8 cellular contexts compared by ENCODE assay signal in the genomic region with DNA sequence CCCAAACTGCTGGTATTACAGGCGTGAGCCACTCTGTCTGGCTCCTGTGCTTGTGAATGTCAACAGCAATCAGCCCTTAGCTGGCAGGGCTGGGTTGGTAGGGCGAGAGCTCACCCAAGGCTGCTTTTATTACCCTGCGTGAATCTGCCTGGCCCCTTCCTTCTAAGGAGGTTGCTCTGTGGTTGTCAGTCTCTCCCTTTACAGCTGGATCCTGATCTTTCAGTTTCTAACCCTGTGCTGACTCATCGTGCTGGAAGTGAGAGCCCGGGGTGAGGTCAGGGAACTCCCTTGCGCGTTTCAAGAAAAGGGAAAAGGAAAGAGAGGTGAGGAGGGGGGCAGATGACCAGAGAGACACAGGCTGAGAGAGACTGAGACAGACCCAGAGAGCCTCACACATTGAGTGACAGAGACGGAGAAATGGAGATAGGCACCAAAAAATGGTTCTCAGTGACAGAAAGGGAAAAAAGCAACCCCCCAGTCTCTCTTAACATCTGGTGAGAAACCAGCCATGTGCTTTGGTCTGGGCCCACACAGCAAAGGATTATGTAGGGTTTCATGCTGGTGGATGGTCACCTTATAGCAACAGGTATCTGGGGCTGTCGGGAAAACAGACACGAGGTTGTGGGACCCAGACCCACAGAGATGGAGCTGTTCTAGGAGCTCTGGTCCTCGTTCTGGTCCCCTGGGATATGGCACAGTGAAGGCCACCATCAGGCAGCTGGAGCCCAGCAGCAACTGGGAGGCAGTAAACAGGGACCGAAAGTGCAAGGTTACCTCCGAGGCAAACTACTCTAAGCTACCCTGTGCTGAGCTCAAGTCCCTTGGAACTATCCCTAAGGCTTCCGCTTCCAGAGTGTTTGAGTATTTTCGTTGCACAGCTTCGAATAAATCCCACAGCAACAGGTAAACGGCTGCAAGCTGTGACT. TPM values are rescaled to one million over a fixed set of nuclear protein-coding genes. Genes with fewer than 3 reads are reported as not detected.
A peak's percentile ranks its signal among the peaks of the same experiment; 100 is the strongest.
DNase-seq lines count a peak whose midpoint lies in the region; ATAC-seq and TF ChIP-seq lines count a peak whose summit lies in the region.

No MANE protein-coding gene starts in this region.

- no peak for TF ChIP-seq EP300 in sigmoid colon (IDR thresholded peaks at IDR 0.05)

- H3K27ac ChIP-seq in sigmoid colon = peak overlapping the region; percentile 63 to 88 (median 82)

- peak; percentile 58 for DNase-seq in GM13977 (ENCODE audit: low spot score)
- DNase-seq in HS-5 (ENCODE audit: low read depth) = peak; percentile 74
- peak; percentile 26 to 37 for DNase-seq in activated CD4-positive, alpha-beta T cell treated with anti-CD3 and anti-CD28 coated beads, Interleukin-2, amount 50 U/mL, for 48 hours
- DNase-seq in Right ventricle myocardium superior = peak; percentile 63
- peak; percentile 87 for DNase-seq in sigmoid colon
- DNase-seq in HuH-7.5 (ENCODE audit: low spot score) = no peak
- no peak for DNase-seq in NCI-H2171 (lab: John Stamatoyannopoulos, UW)

- H3K27me3 ChIP-seq in sigmoid colon = no peaks in the 10 kb centered on the region

- intact Hi-C loops in Right ventricle myocardium superior (cut with DNase I) (no loop called here), sigmoid colon (cut with DNase I) (loop anchor here (10.0 kb wide), 1 partner anchor 185 kb away; the partner anchor contains the start of gene MTFP1)

- ATAC-seq in Right ventricle myocardium superior (ENCODE audit: poor library complexity) = peak; percentile 44
- no peak for ATAC-seq in HG03460 (IDR thresholded peaks at IDR 0.05; ENCODE audit: unreplicated experiment)

- peaks cover 0 to 50% (median 41%) of the 10 kb centered on the region in 4 donors for H3K4me1 ChIP-seq in sigmoid colon

- 45 to 49% methylated on average over 17 of the region's 17 CpGs for WGBS in sigmoid colon, 2 donors

- H3K9me3 ChIP-seq in sigmoid colon = no peaks in the 10 kb centered on the region

- TF ChIP-seq POLR2A in sigmoid colon (IDR thresholded peaks at IDR 0.05) = peak in 1 of 2 donors; percentile 15

- in situ Hi-C loops in GM13977 (cut with MboI; ENCODE audit: low pct_unique_long_range_greater_than_20kb, low sequenced_read_pairs, unreplicated experiment) = no loop called here

- TF ChIP-seq CTCF in GM13977 (IDR thresholded peaks at IDR 0.05; ENCODE audit: extremely low read depth, insufficient read depth, missing control alignments) (no peak), sigmoid colon (IDR thresholded peaks at IDR 0.05) (no peak)

- H3K4me3 ChIP-seq in sigmoid colon = peak overlapping the region in 1 of 4 donors; percentile 67

- peaks cover 0 to 34% (median 8%) of the 10 kb centered on the region in 4 donors for H3K36me3 ChIP-seq in sigmoid colon

RNA-seq across cellular contexts. Expression of gene TCN2, which starts 2.5 kb away (rescaled TPM):
- total RNA-seq in Right ventricle myocardium superior (13.4 TPM), sigmoid colon (10 to 100 TPM; 23.5 to 45.7 (median 25.5) TPM)
- 10 to 100 TPM in 2 of 3 donors, 1 to 10 TPM in 1; 8.4 to 28.7 (median 17.1) TPM for polyA plus RNA-seq in sigmoid colon

RNA-seq across cellular contexts. Expression of gene PES1, which starts 17.8 kb away (rescaled TPM):
- total RNA-seq in Right ventricle myocardium superior = 19.3 TPM
- 10 to 100 TPM; 33.2 to 48.1 (median 43.1) TPM for total RNA-seq in sigmoid colon
- 10 to 100 TPM; 25.0 to 64.8 (median 33.0) TPM for polyA plus RNA-seq in sigmoid colon

RNA-seq across cellular contexts. Expression of gene SLC35E4, which starts 26.1 kb away (rescaled TPM):
- 4.1 TPM for total RNA-seq in Right ventricle myocardium superior
- 1 to 10 TPM; 5.0 to 7.7 (median 6.4) TPM for total RNA-seq in sigmoid colon
- 1 to 10 TPM; 1.2 to 4.0 (median 2.1) TPM for polyA plus RNA-seq in sigmoid colon

RNA-seq across cellular contexts. Expression of gene GAL3ST1, which starts 35.1 kb away (rescaled TPM):
- total RNA-seq in Right ventricle myocardium superior (0.27 TPM), sigmoid colon (1 to 10 TPM in 2 of 4 donors, under 1 TPM in 2; 0.68 to 2.8 (median 1.5) TPM)
- polyA plus RNA-seq in sigmoid colon = 10 to 100 TPM in 1 of 3 donors, 1 to 10 TPM in 2; 3.6 to 10.2 (median 5.8) TPM

RNA-seq across cellular contexts. Expression of gene DUSP18, which starts 58.2 kb away (rescaled TPM):
- total RNA-seq in Right ventricle myocardium superior = 2.2 TPM
- 1 to 10 TPM; 4.1 to 8.3 (median 4.2) TPM for total RNA-seq in sigmoid colon
- polyA plus RNA-seq in sigmoid colon = 1 to 10 TPM; 2.4 to 7.0 (median 3.2) TPM

Comparison
In these comparisons a context has a peak if more than half of its experiments do, and no peak if none do; other contexts are left out.
1. DNase-seq: peak in GM13977 (single experiment), HS-5 (single experiment), activated CD4-positive, alpha-beta T cell treated with anti-CD3 and anti-CD28 coated beads, Interleukin-2, amount 50 U/mL, for 48 hours (2 of 2), Right ventricle myocardium superior (single experiment) and sigmoid colon (single experiment); none in HuH-7.5 (single experiment) and NCI-H2171 (single experiment).